16 cellular contexts compared by ENCODE assay signal in the genomic region with DNA sequence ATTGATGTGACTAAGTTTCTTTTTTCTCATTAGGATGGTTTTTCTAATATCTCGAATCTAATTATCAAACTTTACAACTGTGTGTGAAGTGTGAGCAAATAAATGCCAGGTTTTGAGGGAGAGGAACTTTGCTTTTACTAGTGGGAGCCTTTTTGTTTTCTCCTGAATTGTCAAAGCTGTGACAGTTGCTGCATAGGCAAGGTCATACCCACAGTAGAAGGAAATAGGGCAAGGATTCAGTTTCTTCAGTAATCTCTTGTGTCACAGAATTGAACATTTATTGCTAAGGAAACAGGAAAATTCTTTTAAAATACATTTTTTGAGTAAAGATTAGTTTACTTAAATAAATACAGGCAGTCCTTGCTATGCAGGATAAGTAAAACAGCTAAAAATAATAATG.
"Had no signal": no experiment of that assay in that cellular context is flagged by ENCODE, and none has a peak within 500 bp of the region (broad histone marks: within the 10 kb centered on the region; RNA-seq: fewer than 3 reads in every experiment).

No MANE protein-coding gene starts in this region.

- H3K4me3 ChIP-seq: ascending aorta, gastrocnemius medialis, left lung, thyroid gland had no signal

- H3K4me3 Mint-ChIP-seq: activated CD8-positive, alpha-beta memory T cell treated with anti-CD3 and anti-CD28 coated beads, Interleukin-2, amount 10 ng/mL, durations not matched to agents 7 days and 5 days; activated naive CD8-positive, alpha-beta T cell treated with anti-CD3 and anti-CD28 coated beads, Interleukin-2, amount 10 ng/mL, durations not matched to agents 7 days and 5 days; activated T-cell treated with anti-CD3 and anti-CD28 coated beads, Interleukin-2, amount 50 U/mL, for 4 hours; memory B cell had no signal

- H3K27me3 Mint-ChIP-seq: activated CD8-positive, alpha-beta memory T cell treated with anti-CD3 and anti-CD28 coated beads, Interleukin-2, amount 10 ng/mL, durations not matched to agents 7 days and 5 days; activated naive CD8-positive, alpha-beta T cell treated with anti-CD3 and anti-CD28 coated beads, Interleukin-2, amount 10 ng/mL, durations not matched to agents 7 days and 5 days; memory B cell; natural killer cell treated with Interleukin-12 subunit alpha and Interleukin-12 subunit beta and Interleukin-15 and Interleukin-18, amount 100 ng/mL, for 72 hours had no signal

- ATAC-seq: activated CD8-positive, alpha-beta memory T cell treated with anti-CD3 and anti-CD28 coated beads, Interleukin-2, amount 10 ng/mL, durations not matched to agents 7 days and 5 days; activated T-cell treated with anti-CD3 and anti-CD28 coated beads, Interleukin-2, amount 50 U/mL, for 4 hours; gastrocnemius medialis; natural killer cell treated with Interleukin-12 subunit alpha and Interleukin-12 subunit beta and Interleukin-15 and Interleukin-18, amount 100 ng/mL, for 72 hours had no signal

- H3K27ac ChIP-seq: ascending aorta, gastrocnemius medialis, left lung, parathyroid adenoma, thyroid gland had no signal

- H3K9me3 ChIP-seq: ascending aorta, gastrocnemius medialis, left lung, thyroid gland had no signal

- H3K9ac ChIP-seq: parathyroid adenoma had no signal

- H3K27me3 ChIP-seq: ascending aorta, gastrocnemius medialis, left lung, thyroid gland had no signal

- H3K27ac Mint-ChIP-seq: activated CD8-positive, alpha-beta memory T cell treated with anti-CD3 and anti-CD28 coated beads, Interleukin-2, amount 10 ng/mL, durations not matched to agents 7 days and 5 days; activated naive CD8-positive, alpha-beta T cell treated with anti-CD3 and anti-CD28 coated beads, Interleukin-2, amount 10 ng/mL, durations not matched to agents 7 days and 5 days; memory B cell had no signal

- DNase-seq: activated CD4-positive, alpha-beta T cell treated with anti-CD3 and anti-CD28 coated beads, Interleukin-2, amount 50 U/mL, for 48 hours; activated CD8-positive, alpha-beta memory T cell treated with anti-CD3 and anti-CD28 coated beads, Interleukin-2, amount 10 ng/mL, durations not matched to agents 7 days and 5 days; activated effector memory CD4-positive, alpha-beta T cell treated with anti-CD3 and anti-CD28 coated beads, Interleukin-2, amount 50 U/mL, for 16 hours; activated naive CD8-positive, alpha-beta T cell treated with anti-CD3 and anti-CD28 coated beads, Interleukin-2, amount 10 ng/mL, durations not matched to agents 7 days and 5 days; activated T-cell treated with anti-CD3 and anti-CD28 coated beads, Interleukin-2, amount 50 U/mL, for 4 hours; gastrocnemius medialis; left lung; retina; T-helper 2 cell; thyroid gland had no signal

- H2AFZ ChIP-seq: parathyroid adenoma had no signal

- H3K9me3 Mint-ChIP-seq: activated naive CD8-positive, alpha-beta T cell treated with anti-CD3 and anti-CD28 coated beads, Interleukin-2, amount 10 ng/mL, durations not matched to agents 7 days and 5 days; activated T-cell treated with anti-CD3 and anti-CD28 coated beads, Interleukin-2, amount 50 U/mL, for 4 hours; memory B cell; natural killer cell treated with Interleukin-12 subunit alpha and Interleukin-12 subunit beta and Interleukin-15 and Interleukin-18, amount 100 ng/mL, for 72 hours had no signal

- FAIRE-seq: colon, keratinocyte had no signal
